Comparison of ENCODE assay signal across 13 cellular contexts in the genomic region with DNA sequence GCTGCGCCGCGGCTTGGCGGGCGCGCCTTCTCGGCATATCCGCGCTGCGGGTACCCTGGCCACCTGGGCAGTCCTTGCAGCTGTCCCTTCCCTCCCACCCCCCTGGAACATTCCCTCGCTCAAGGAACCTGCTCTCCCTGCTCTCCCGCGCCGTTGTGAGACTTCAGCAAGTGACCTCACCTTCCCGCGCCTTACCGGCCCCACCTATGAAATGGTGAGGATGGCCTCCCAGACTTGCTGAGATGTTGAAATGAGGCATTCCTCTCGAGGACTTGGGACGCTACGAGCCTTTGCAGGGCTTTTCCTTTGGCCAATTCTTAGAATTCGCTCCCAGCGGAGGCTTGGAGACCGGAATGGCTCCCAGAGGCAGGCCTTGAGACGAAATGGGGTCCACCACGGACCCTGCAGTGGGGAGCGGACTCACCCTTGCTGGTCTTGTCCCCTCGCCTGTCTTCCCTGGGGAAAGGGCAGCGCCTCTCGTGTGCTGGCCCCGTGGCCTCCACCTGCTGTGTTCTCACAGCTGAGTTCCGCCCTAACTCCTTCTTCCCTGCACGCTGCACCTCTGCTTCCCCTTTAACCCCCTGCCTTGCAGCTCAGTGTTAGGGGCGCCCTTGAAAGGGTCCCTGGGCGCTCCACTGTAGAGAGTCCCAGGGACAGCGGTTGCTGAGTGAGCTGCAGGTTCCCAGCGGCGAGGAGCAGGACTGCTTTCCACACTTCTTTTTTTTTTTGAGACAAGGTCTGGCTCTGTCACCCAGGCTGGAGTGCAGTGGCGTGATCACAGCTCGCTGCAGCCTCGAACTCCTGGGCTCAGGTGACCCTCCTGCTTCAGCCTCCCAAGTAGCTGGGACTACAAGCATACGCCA. TPM values are rescaled to one million over a fixed set of nuclear protein-coding genes. Genes with fewer than 3 reads are reported as not detected.
DNase-seq lines count a peak whose midpoint lies in the region; ATAC-seq and TF ChIP-seq lines count a peak whose summit lies in the region.
"Had no signal": no experiment of that assay in that cellular context is flagged by ENCODE, and none has a peak within 500 bp of the region (broad histone marks: within the 10 kb centered on the region; RNA-seq: fewer than 3 reads in every experiment).

No MANE protein-coding gene starts in this region.

- peaks cover 7% of the 10 kb centered on the region; the same call in 1 of the 2 replicates for H3K4me1 ChIP-seq in HUES48 (ENCODE audit: control insufficient read depth, insufficient read depth, low read length)
- no peaks in the 10 kb centered on the region for H3K4me1 ChIP-seq in endodermal cell (ENCODE audit: control insufficient read depth, insufficient read depth, low read length)
- peaks cover 0 to 24% (median 13%) of the 10 kb centered on the region in 6 donors for H3K4me1 ChIP-seq in spleen

- ATAC-seq in memory B cell (ENCODE audit: low read depth) (no peak), GM18520 (IDR thresholded peaks at IDR 0.05; ENCODE audit: unreplicated experiment) (no peak)
- ATAC-seq: GM12878; stimulated activated naive B cell treated with anti-CD40 and anti-IgM and Interleukin-4, amounts not matched to agents 10 μg/mL and 1 μg/mL and 100 μg/mL, for 72 hours had no signal

- H3K36me3 Mint-ChIP-seq in endodermal cell (ENCODE audit: low read depth) = no peaks in the 10 kb centered on the region
- H3K36me3 Mint-ChIP-seq in memory B cell = no peaks in the 10 kb centered on the region
- H3K36me3 Mint-ChIP-seq: stimulated activated naive B cell treated with anti-CD40 and anti-IgM and Interleukin-4, amounts not matched to agents 10 μg/mL and 1 μg/mL and 100 μg/mL, for 72 hours had no signal

- H3K27ac Mint-ChIP-seq in endodermal cell (no peak overlapping the region), memory B cell (no peak overlapping the region)
- H3K27ac Mint-ChIP-seq: stimulated activated naive B cell treated with anti-CD40 and anti-IgM and Interleukin-4, amounts not matched to agents 10 μg/mL and 1 μg/mL and 100 μg/mL, for 72 hours had no signal

- DNase-seq in endodermal cell = peak; percentile 84
- no peak for DNase-seq in memory B cell (ENCODE audit: low spot score in 2 of 2)
- peak; percentile 28 for DNase-seq in spleen
- DNase-seq in caudate nucleus (lab: John Stamatoyannopoulos, UW) = no peak
- DNase-seq in foreskin fibroblast = no peak
- no peak for DNase-seq in GOT3 (lab: John Stamatoyannopoulos, UW)
- DNase-seq: COR-L47; NCI-H2029; PC-9; stimulated activated naive B cell treated with anti-CD40 and anti-IgM and Interleukin-4, amounts not matched to agents 10 μg/mL and 1 μg/mL and 100 μg/mL, for 72 hours had no signal

- H3K9me3 Mint-ChIP-seq in endodermal cell (no peaks in the 10 kb centered on the region), memory B cell (no peaks in the 10 kb centered on the region)
- H3K9me3 Mint-ChIP-seq: stimulated activated naive B cell treated with anti-CD40 and anti-IgM and Interleukin-4, amounts not matched to agents 10 μg/mL and 1 μg/mL and 100 μg/mL, for 72 hours had no signal

- H3K4me3 ChIP-seq in HUES48 (ENCODE audit: low read depth, low read length) = peak overlapping the region; percentile 69
- peak overlapping the region; percentile 45 for H3K4me3 ChIP-seq in endodermal cell (ENCODE audit: low read length)
- peak overlapping the region in 1 of 8 donors; percentile 35 for H3K4me3 ChIP-seq in spleen
- no peak overlapping the region for H3K4me3 ChIP-seq in foreskin fibroblast (ENCODE audit: low read depth in 1 of 2, low read length in 2 of 2)
- H3K4me3 ChIP-seq: GM12878, PC-9 had no signal

- H3K27me3 ChIP-seq in HUES48 (ENCODE audit: control insufficient read depth, insufficient read depth, low read length) (peaks cover 33% of the 10 kb centered on the region), endodermal cell (ENCODE audit: control insufficient read depth, insufficient read depth, low read length, poor library complexity, severe bottlenecking) (peaks cover 39% of the 10 kb centered on the region), spleen (replicated peaks in 1 of 7) (peaks cover 4 to 97% (median 72%) of the 10 kb centered on the region in 7 donors)

- H3K36me3 ChIP-seq in HUES48 (ENCODE audit: control insufficient read depth, insufficient read depth, low read length) (no peaks in the 10 kb centered on the region), endodermal cell (ENCODE audit: control insufficient read depth, insufficient read depth, low read length) (no peaks in the 10 kb centered on the region), spleen (no peaks in the 10 kb centered on the region)

- H3K27ac ChIP-seq in HUES48 (ENCODE audit: low read depth, low read length) (no peak overlapping the region), endodermal cell (ENCODE audit: low read depth, low read length) (no peak overlapping the region), spleen (no peak overlapping the region), caudate nucleus (ENCODE audit: low read depth, low read length) (no peak overlapping the region)
- H3K27ac ChIP-seq: PC-9 had no signal

- H3K4me3 Mint-ChIP-seq in endodermal cell (peak overlapping the region; percentile 56), memory B cell (peak overlapping the region; percentile 24)
- H3K4me3 Mint-ChIP-seq: stimulated activated naive B cell treated with anti-CD40 and anti-IgM and Interleukin-4, amounts not matched to agents 10 μg/mL and 1 μg/mL and 100 μg/mL, for 72 hours had no signal

- H3K9ac ChIP-seq in HUES48 (ENCODE audit: low read depth, low read length) (no peak overlapping the region), endodermal cell (ENCODE audit: extremely low read depth, low read length, poor library complexity, severe bottlenecking) (no peak overlapping the region)

- H3K27me3 Mint-ChIP-seq in endodermal cell (ENCODE audit: insufficient read depth) (peaks cover 44% of the 10 kb centered on the region), memory B cell (peaks cover 33% of the 10 kb centered on the region)

- H3K4me1 Mint-ChIP-seq in endodermal cell (peaks cover 12% of the 10 kb centered on the region), memory B cell (peaks cover 6% of the 10 kb centered on the region)

- TF ChIP-seq POLR2A in spleen (IDR thresholded peaks at IDR 0.05) = no peak

- intact Hi-C loops in spleen (cut with DNase I; ENCODE audit: low total_unique reads) = no loop called here

- WGBS in endodermal cell (ENCODE audit: insufficient coverage in 1 of 2, insufficient read length in 1 of 2), 2 experiments = 45 to 54% methylated on average over 28 to 41 of the region's 41 CpGs
- 31 to 47% (median 38%) methylated on average over 34 to 41 of the region's 41 CpGs for WGBS in spleen, 5 donors

- TF ChIP-seq CTCF in endodermal cell (conservative IDR thresholded peaks at IDR 0.05) (peak; percentile 28), spleen (IDR thresholded peaks at IDR 0.05 in 8 of 11, conservative IDR thresholded peaks at IDR 0.05 in 3 of 11) (no peak), foreskin fibroblast (IDR thresholded peaks at IDR 0.05; ENCODE audit: low read depth, low read length) (no peak)

- no peaks in the 10 kb centered on the region for H3K9me3 ChIP-seq in HUES48 (ENCODE audit: control insufficient read depth, insufficient read depth, low read length)
- no peaks in the 10 kb centered on the region for H3K9me3 ChIP-seq in endodermal cell (ENCODE audit: control insufficient read depth, low read length)
- H3K9me3 ChIP-seq in spleen = no peaks in the 10 kb centered on the region

RNA-seq across cellular contexts. Expression of gene HMCN2, which starts 0.9 kb away (rescaled TPM):
- 1 to 10 TPM; 3.3 to 3.9 TPM for total RNA-seq in endodermal cell
- 0.57 TPM for polyA plus RNA-seq in endodermal cell (2013, experiment 1 of 2)
- polyA plus RNA-seq in endodermal cell (2013, experiment 2 of 2) = 0.33 TPM
- total RNA-seq in spleen = 1 to 10 TPM in 2 of 7 donors, under 1 TPM in 5; 0.09 to 1.9 (median 0.67) TPM
- 1 to 10 TPM in 2 of 3 donors, under 1 TPM in 1; 0.39 to 1.7 (median 1.4) TPM for polyA plus RNA-seq in spleen
- total RNA-seq: GM12878 had no signal

Comparison
In these comparisons a context has a peak if more than half of its experiments do, and no peak if none do; other contexts are left out.
1. H3K4me3 ChIP-seq: peak in HUES48 (single experiment) and endodermal cell (single experiment); none in foreskin fibroblast (0 of 2).
2. DNase-seq: peak in endodermal cell (single experiment) and spleen (single experiment); none in memory B cell (0 of 2), caudate nucleus (0 of 61), foreskin fibroblast (0 of 2) and GOT3 (single experiment).